Comparison of ENCODE assay signal across 32 cellular contexts in the genomic region with DNA sequence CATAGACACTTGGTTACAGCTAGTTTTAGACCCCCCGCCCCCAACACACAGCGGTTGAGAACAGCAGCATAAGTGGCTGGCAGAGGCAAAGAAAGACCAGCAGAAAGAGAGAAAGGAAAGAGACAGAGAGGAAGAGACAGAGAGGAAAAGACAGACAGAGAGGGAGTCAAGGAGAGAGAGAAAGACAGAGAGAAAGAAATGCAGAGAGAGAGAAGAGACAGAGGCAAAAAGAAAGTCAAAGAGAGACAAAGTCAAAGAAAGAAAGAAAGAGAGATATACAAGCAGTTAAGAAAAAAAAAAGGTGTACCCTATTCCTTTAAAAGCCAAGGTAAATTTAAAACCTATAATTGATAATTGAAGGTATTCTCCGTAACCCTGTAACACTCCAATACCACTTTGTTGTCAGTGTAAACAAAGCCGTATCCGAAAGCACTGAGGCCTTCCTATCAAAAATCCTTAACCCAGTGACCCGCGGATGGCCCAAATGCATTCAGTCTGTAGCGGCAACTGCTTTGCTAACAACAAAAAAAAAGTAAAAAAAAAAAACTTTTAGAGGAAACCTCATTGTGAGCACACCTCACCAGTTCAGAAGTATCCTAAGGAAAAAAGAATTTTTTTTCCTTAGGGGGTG. TPM values are rescaled to one million over a fixed set of nuclear protein-coding genes. Genes with fewer than 3 reads are reported as not detected.
A peak's percentile ranks its signal among the peaks of the same experiment; 100 is the strongest.
DNase-seq lines count a peak whose midpoint lies in the region; ATAC-seq and TF ChIP-seq lines count a peak whose summit lies in the region.
"Had no signal": no experiment of that assay in that cellular context is flagged by ENCODE, and none has a peak within 500 bp of the region (broad histone marks: within the 10 kb centered on the region; RNA-seq: fewer than 3 reads in every experiment).

No MANE protein-coding gene starts in this region.

- H3K4me3 ChIP-seq in foreskin fibroblast (ENCODE audit: low read depth in 1 of 2, low read length in 2 of 2), result no peak overlapping the region
- H3K4me3 ChIP-seq: esophagus squamous epithelium, heart left ventricle, lower lobe of right lung, pancreas, PC-9, right atrium auricular region, thoracic aorta had no signal

- DNase-seq in Right ventricle myocardium inferior (ENCODE audit: missing footprints), result peak; percentile 5
- DNase-seq in Right ventricle myocardium superior, result no peak
- DNase-seq in endothelial cell (ENCODE audit: low spot score), result no peak
- DNase-seq in nephron progenitor cell, result no peak
- no peak for DNase-seq in type B pancreatic cell (ENCODE audit: extremely low spot score, unreplicated experiment)
- DNase-seq in foreskin fibroblast, result no peak
- no peak for DNase-seq in NK-92 (lab: John Stamatoyannopoulos, UW; ENCODE audit: unreplicated experiment)
- no peak for DNase-seq in activated CD8-positive, alpha-beta memory T cell treated with anti-CD3 and anti-CD28 coated beads, Interleukin-2, amount 50 U/mL, for 4 hours
- DNase-seq: activated CD4-positive, alpha-beta T cell treated with anti-CD3 and anti-CD28 coated beads, Interleukin-2, amount 10 ng/mL, durations not matched to agents 24 days and 14 days; activated CD8-positive, alpha-beta memory T cell treated with anti-CD3 and anti-CD28 coated beads for 24 hours; activated effector memory CD4-positive, alpha-beta T cell treated with anti-CD3 and anti-CD28 coated beads, Interleukin-2, amount 50 U/mL, for 16 hours; activated T-cell treated with anti-CD3 and anti-CD28 coated beads, Interleukin-2, amount 50 U/mL, for 1 hour; Calu3; DND-41; esophagus squamous epithelium; foreskin melanocyte; GF-D8; lower lobe of right lung; naive thymus-derived CD4-positive, alpha-beta T cell; NCI-H2081 treated with DMSO at 0.1 percent for 48 hours; NCI-H226; NCI-H526 treated with DMSO at 0.1 percent for 48 hours; pancreas; PC-9; SHP77 treated with DMSO at 0.1 percent for 48 hours; stimulated activated CD8-positive, alpha-beta memory T cell treated with anti-CD3 and anti-CD28 coated beads, Interleukin-4, amount 100 ng/mL, for 48 hours had no signal

- peaks cover 7% of the 10 kb centered on the region for H3K27me3 Mint-ChIP-seq in endothelial cell (ENCODE audit: unreplicated experiment)
- no peaks in the 10 kb centered on the region for H3K27me3 Mint-ChIP-seq in nephron progenitor cell (ENCODE audit: low read depth, poor library complexity)
- no peaks in the 10 kb centered on the region for H3K27me3 Mint-ChIP-seq in type B pancreatic cell
- H3K27me3 Mint-ChIP-seq: central memory CD8-positive, alpha-beta T cell; naive thymus-derived CD4-positive, alpha-beta T cell; stimulated activated naive CD8-positive, alpha-beta T cell treated with anti-CD3 and anti-CD28 coated beads, Interleukin-15, Interleukin-2, amounts not matched to agents 100 ng/mL and 50 ng/mL, for 24 hours had no signal

- intact Hi-C loops in Right ventricle myocardium inferior (cut with DNase I), result no loop called here
- intact Hi-C loops in Right ventricle myocardium superior (cut with DNase I), result no loop called here

- H3K9me3 Mint-ChIP-seq in endothelial cell (ENCODE audit: unreplicated experiment) (no peaks in the 10 kb centered on the region), nephron progenitor cell (no peaks in the 10 kb centered on the region), type B pancreatic cell (no peaks in the 10 kb centered on the region)
- H3K9me3 Mint-ChIP-seq: activated CD4-positive, alpha-beta T cell treated with anti-CD3 and anti-CD28 coated beads, Interleukin-2, amount 10 ng/mL, durations not matched to agents 24 days and 14 days; central memory CD8-positive, alpha-beta T cell; dendritic cell treated with granulocyte-macrophage colony-stimulating factor and Interleukin-4, amounts not matched to agents 40 ng/mL and 50 ng/mL, for 4 days; stimulated activated naive CD8-positive, alpha-beta T cell treated with anti-CD3 and anti-CD28 coated beads, Interleukin-15, Interleukin-2, amounts not matched to agents 100 ng/mL and 50 ng/mL, for 24 hours had no signal

- H3K4me3 Mint-ChIP-seq in endothelial cell (ENCODE audit: unreplicated experiment) (peak overlapping the region; percentile 5), nephron progenitor cell (peak overlapping the region; percentile 68), type B pancreatic cell (peak overlapping the region; percentile 12)
- H3K4me3 Mint-ChIP-seq: activated CD4-positive, alpha-beta T cell treated with anti-CD3 and anti-CD28 coated beads, Interleukin-2, amount 10 ng/mL, durations not matched to agents 24 days and 14 days; central memory CD8-positive, alpha-beta T cell; dendritic cell treated with granulocyte-macrophage colony-stimulating factor and Interleukin-4, amounts not matched to agents 40 ng/mL and 50 ng/mL, for 4 days; stimulated activated naive CD8-positive, alpha-beta T cell treated with anti-CD3 and anti-CD28 coated beads, Interleukin-15, Interleukin-2, amounts not matched to agents 100 ng/mL and 50 ng/mL, for 24 hours had no signal

- TF ChIP-seq CTCF in endothelial cell (IDR thresholded peaks at IDR 0.05; ENCODE audit: unreplicated experiment), result no peak
- no peak for TF ChIP-seq CTCF in nephron progenitor cell (IDR thresholded peaks at IDR 0.05)
- no peak for TF ChIP-seq CTCF in type B pancreatic cell (conservative IDR thresholded peaks at IDR 0.05)
- TF ChIP-seq CTCF in foreskin fibroblast (IDR thresholded peaks at IDR 0.05; ENCODE audit: low read depth, low read length), result no peak

- no peaks in the 10 kb centered on the region for H3K36me3 Mint-ChIP-seq in endothelial cell (ENCODE audit: low read depth, unreplicated experiment)
- no peaks in the 10 kb centered on the region for H3K36me3 Mint-ChIP-seq in nephron progenitor cell (ENCODE audit: low read depth)
- no peaks in the 10 kb centered on the region for H3K36me3 Mint-ChIP-seq in type B pancreatic cell
- H3K36me3 Mint-ChIP-seq: naive thymus-derived CD4-positive, alpha-beta T cell had no signal

- no peak for ATAC-seq in Right ventricle myocardium inferior
- ATAC-seq in Right ventricle myocardium superior (ENCODE audit: poor library complexity), result no peak
- ATAC-seq: heart left ventricle; lower lobe of right lung; naive thymus-derived CD4-positive, alpha-beta T cell; pancreas had no signal

- H3K27ac Mint-ChIP-seq in endothelial cell (ENCODE audit: unreplicated experiment) (peak overlapping the region; percentile 54), nephron progenitor cell (peak overlapping the region; percentile 91), type B pancreatic cell (no peak overlapping the region)
- H3K27ac Mint-ChIP-seq: activated CD4-positive, alpha-beta T cell treated with anti-CD3 and anti-CD28 coated beads, Interleukin-2, amount 10 ng/mL, durations not matched to agents 24 days and 14 days; dendritic cell treated with granulocyte-macrophage colony-stimulating factor and Interleukin-4, amounts not matched to agents 40 ng/mL and 50 ng/mL, for 4 days; naive thymus-derived CD4-positive, alpha-beta T cell; stimulated activated naive CD8-positive, alpha-beta T cell treated with anti-CD3 and anti-CD28 coated beads, Interleukin-15, Interleukin-2, amounts not matched to agents 100 ng/mL and 50 ng/mL, for 24 hours had no signal

- H3K4me1 Mint-ChIP-seq in endothelial cell (ENCODE audit: unreplicated experiment), result peaks cover 22% of the 10 kb centered on the region
- peaks cover 73% of the 10 kb centered on the region for H3K4me1 Mint-ChIP-seq in nephron progenitor cell
- peaks cover 25% of the 10 kb centered on the region for H3K4me1 Mint-ChIP-seq in type B pancreatic cell (ENCODE audit: unreplicated experiment)

RNA-seq across cellular contexts. Expression of a gene that starts 11.9 kb away (rescaled TPM):
- total RNA-seq in Right ventricle myocardium inferior, result 10.2 TPM
- total RNA-seq in Right ventricle myocardium superior, result 10.2 TPM
- total RNA-seq in endothelial cell (ENCODE audit: unreplicated experiment), result 60.5 TPM
- 31.4 and 37.1 TPM in 2 replicates for total RNA-seq in type B pancreatic cell (ENCODE audit: low replicate concordance)

RNA-seq across cellular contexts. Expression of a gene that starts 13.3 kb away (rescaled TPM):
- total RNA-seq in Right ventricle myocardium inferior (27.0 TPM), Right ventricle myocardium superior (22.1 TPM), endothelial cell (ENCODE audit: unreplicated experiment) (288 TPM), type B pancreatic cell (ENCODE audit: low replicate concordance) (69.3 and 78.4 TPM in 2 replicates)

RNA-seq across cellular contexts. Expression of a gene that starts 26.6 kb away (rescaled TPM):
- total RNA-seq in Right ventricle myocardium inferior, result 15.5 TPM
- total RNA-seq in Right ventricle myocardium superior, result 12.6 TPM
- total RNA-seq in endothelial cell (ENCODE audit: unreplicated experiment), result 93.8 TPM
- 78.9 and 84.7 TPM in 2 replicates for total RNA-seq in type B pancreatic cell (ENCODE audit: low replicate concordance)

RNA-seq across cellular contexts. Expression of a gene that starts 34.3 kb away (rescaled TPM):
- 70.5 TPM for total RNA-seq in Right ventricle myocardium inferior
- total RNA-seq in Right ventricle myocardium superior, result 61.1 TPM
- total RNA-seq in endothelial cell (ENCODE audit: unreplicated experiment), result 173 TPM
- total RNA-seq in type B pancreatic cell (ENCODE audit: low replicate concordance), result 168 and 239 TPM in 2 replicates

RNA-seq across cellular contexts. Expression of a gene that starts 48.9 kb away (rescaled TPM):
- 1.9 TPM for total RNA-seq in Right ventricle myocardium inferior
- total RNA-seq in Right ventricle myocardium superior, result 2.2 TPM
- 2.4 TPM for total RNA-seq in endothelial cell (ENCODE audit: unreplicated experiment)
- total RNA-seq in type B pancreatic cell (ENCODE audit: low replicate concordance), result 4.4 and 6.3 TPM in 2 replicates

Comparison
In these comparisons a context has a peak if more than half of its experiments do, and no peak if none do; other contexts are left out.
1. H3K4me3 Mint-ChIP-seq: peak in every context shown above with its lines; median percentile 68 in nephron progenitor cell; 12 in type B pancreatic cell; 5 in endothelial cell.